1 cellular context compared by ENCODE assay signal in genomic region chr5:157610990-157611389, GRCh38.
TF ChIP-seq lines count a peak whose summit lies in the region.

No MANE protein-coding gene starts in this region.

TF ChIP-seq in GM23338, 12 proteins besides CTCF, POLR2A, EP300 and RAD21 (continued from another document):
- TF ChIP-seq ZNF462 (CRISPR knock-in tag; IDR thresholded peaks at IDR 0.05) (no peak), POLR2AphosphoS5 (IDR thresholded peaks at IDR 0.05; ENCODE audit: low read depth) (no peak), STAT1 (IDR thresholded peaks at IDR 0.05; ENCODE audit: unreplicated experiment) (no peak)
